Comparison of ENCODE assay signal across 13 cellular contexts in the genomic region with DNA sequence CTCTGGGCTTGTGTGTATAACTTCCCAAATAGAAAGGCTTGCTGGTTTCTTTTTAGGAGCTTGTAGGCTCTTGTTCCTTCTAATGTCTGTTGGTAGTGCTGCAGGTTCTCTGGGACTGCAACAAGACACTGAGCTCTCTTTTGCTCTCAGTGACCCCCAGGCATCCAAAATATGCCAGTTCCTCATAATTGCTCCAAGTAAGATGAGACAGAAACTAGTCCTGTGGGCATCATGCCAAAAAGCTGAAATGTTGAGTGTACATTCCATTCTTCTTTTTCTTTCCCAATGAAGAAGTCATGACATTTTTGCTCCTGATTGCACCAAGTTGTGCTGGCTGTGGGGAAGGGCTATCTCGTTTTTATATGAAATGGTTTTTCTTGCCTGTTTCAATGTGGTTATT. TPM values are rescaled to one million over a fixed set of nuclear protein-coding genes. Genes with fewer than 3 reads are reported as not detected.
DNase-seq lines count a peak whose midpoint lies in the region; ATAC-seq and TF ChIP-seq lines count a peak whose summit lies in the region.
"Had no signal": no experiment of that assay in that cellular context is flagged by ENCODE, and none has a peak within 500 bp of the region (broad histone marks: within the 10 kb centered on the region; RNA-seq: fewer than 3 reads in every experiment).

No MANE protein-coding gene starts in this region.

- no peaks in the 10 kb centered on the region for H3K79me1 ChIP-seq in trophoblast cell (ENCODE audit: low read length)

- H3K36me3 Mint-ChIP-seq in Calu3 (ENCODE audit: insufficient read depth, unreplicated experiment): peaks cover 9% of the 10 kb centered on the region

- H3K79me2 ChIP-seq in trophoblast cell (ENCODE audit: control insufficient read depth, insufficient read depth, low read length, poor library complexity): no peaks in the 10 kb centered on the region

- no peak overlapping the region for H4K8ac ChIP-seq in trophoblast cell (ENCODE audit: low read depth, low read length)

- H3K27ac ChIP-seq in epithelial cell of prostate: peak overlapping the region; percentile 72
- no peak overlapping the region for H3K27ac ChIP-seq in trophoblast cell (ENCODE audit: low read depth, low read length)

- no peak overlapping the region for H3K4me3 ChIP-seq in trophoblast cell (ENCODE audit: low read depth, low read length)
- H3K4me3 ChIP-seq: GM23338 had no signal

- H2BK5ac ChIP-seq in trophoblast cell (ENCODE audit: low read depth, low read length, poor library complexity): no peak overlapping the region

- no CpG with 5 or more reads among the region's 1 CpG for WGBS in trophoblast cell (ENCODE audit: extremely low coverage, insufficient coverage, insufficient read length)

- H2AFZ ChIP-seq in trophoblast cell (ENCODE audit: insufficient read depth, low read length, poor library complexity): no peak overlapping the region
- H2AFZ ChIP-seq: GM23338 had no signal

- no peak for TF ChIP-seq CTCF in Calu3 (IDR thresholded peaks at IDR 0.05; ENCODE audit: unreplicated experiment)

- CTCF ChIA-PET in Calu3 (lab: Charles Lee): interaction anchor here (0.6 to 0.7 kb wide), 2 partner anchors 75 to 650 kb away, joined by 4 read pairs; no protein-coding TSS in a partner anchor

- no peak overlapping the region for H3K9ac ChIP-seq in trophoblast cell (ENCODE audit: low read length)

- DNase-seq in Calu3 (peak; percentile 10), NCI-H69 (lab: John Stamatoyannopoulos, UW) (peak; percentile 3), epithelial cell of prostate (ENCODE audit: low read depth, low spot score) (no peak), trophoblast cell (peak; percentile 74 to 93), C1 segment of cervical spinal cord (lab: John Stamatoyannopoulos, UW) (no peak), HuH-7 (ENCODE audit: low spot score) (no peak), OCI-M2 (lab: John Stamatoyannopoulos, UW; ENCODE audit: unreplicated experiment) (no peak)
- DNase-seq: activated effector memory CD4-positive, alpha-beta T cell treated with anti-CD3 and anti-CD28 coated beads, Interleukin-2, amount 50 U/mL, for 16 hours; DND-41; stimulated activated CD4-positive, alpha-beta T cell treated with anti-CD3 and anti-CD28 coated beads, Interleukin-4, amount 100 ng/mL, for 24 hours had no signal

- H3K14ac ChIP-seq in trophoblast cell (ENCODE audit: low read length): no peak overlapping the region

- no peaks in the 10 kb centered on the region for H3K27me3 ChIP-seq in trophoblast cell (ENCODE audit: insufficient read depth, low read length)

- H2BK120ac ChIP-seq in trophoblast cell (ENCODE audit: insufficient read depth, low read length, poor library complexity): no peak overlapping the region

- H3K27ac Mint-ChIP-seq in Calu3 (ENCODE audit: unreplicated experiment): no peak overlapping the region
- H3K27ac Mint-ChIP-seq: GM23338 had no signal

- no peaks in the 10 kb centered on the region for H3K27me3 Mint-ChIP-seq in Calu3 (ENCODE audit: unreplicated experiment)

- H3K4me1 ChIP-seq in trophoblast cell (ENCODE audit: control insufficient read depth in 1 of 2, insufficient read depth in 2 of 2, low read length in 2 of 2): no peaks in the 10 kb centered on the region

- no peak overlapping the region for H3K4ac ChIP-seq in trophoblast cell (ENCODE audit: low read depth, low read length)

- no peak overlapping the region for H4K12ac ChIP-seq in trophoblast cell (ENCODE audit: low read depth, low read length)

- ATAC-seq in HG02938 (IDR thresholded peaks at IDR 0.05; ENCODE audit: unreplicated experiment): no peak
- ATAC-seq: GM23338 had no signal

- H3K4me2 ChIP-seq in trophoblast cell (ENCODE audit: low read length): no peak overlapping the region
- H3K4me2 ChIP-seq: GM23338 had no signal

- no TSS peak for BruUV-seq in Calu3 (replicated peaks; lab: Mats Ljungman, UMichigan)

- intact Hi-C loops in Calu3 (cut with micrococcal nuclease; ENCODE audit: unreplicated experiment): loop anchor here (10.0 kb wide), 1 partner anchor 119 kb away; no protein-coding TSS in a partner anchor

- H4K91ac ChIP-seq in trophoblast cell (ENCODE audit: low read depth, low read length): no peak overlapping the region

- H2AK5ac ChIP-seq in trophoblast cell (ENCODE audit: low read length): no peak overlapping the region

- no peaks in the 10 kb centered on the region for H3K36me3 ChIP-seq in trophoblast cell (ENCODE audit: control insufficient read depth in 1 of 2, insufficient read depth in 2 of 2, low read length in 2 of 2)

- peaks cover 42% of the 10 kb centered on the region for H3K4me1 Mint-ChIP-seq in Calu3 (ENCODE audit: low read depth, unreplicated experiment)

- H3K9me3 ChIP-seq in trophoblast cell (ENCODE audit: insufficient read depth, low read depth, low read length): no peaks in the 10 kb centered on the region

- no peak overlapping the region for H3K23ac ChIP-seq in trophoblast cell (ENCODE audit: low read length)

- no peak overlapping the region for H3K4me3 Mint-ChIP-seq in Calu3 (ENCODE audit: low read depth, unreplicated experiment)
- H3K4me3 Mint-ChIP-seq: GM23338 had no signal

- no peaks in the 10 kb centered on the region for H3K9me3 Mint-ChIP-seq in Calu3 (ENCODE audit: low read depth, unreplicated experiment)

- no peak overlapping the region for H3K18ac ChIP-seq in trophoblast cell (ENCODE audit: low read length)

- no peak overlapping the region for H2BK12ac ChIP-seq in trophoblast cell (ENCODE audit: low read length)

RNA-seq across cellular contexts. Expression of gene BTBD16, which starts 7.1 kb away (rescaled TPM):
- 0.35 TPM in 1 of 2 replicates, not detected in the other for total RNA-seq in Calu3 (2022)
- polyA plus RNA-seq in trophoblast cell (2013): not detected in 2 replicates
- total RNA-seq: GM23338, temporal lobe had no signal
- polyA plus RNA-seq: GM23338 had no signal

Comparison
In these comparisons a context has a peak if more than half of its experiments do, and no peak if none do; other contexts are left out.
1. DNase-seq: peak in Calu3 (single experiment), NCI-H69 (single experiment) and trophoblast cell (2 of 2); none in epithelial cell of prostate (single experiment), C1 segment of cervical spinal cord (0 of 14), HuH-7 (single experiment) and OCI-M2 (single experiment).